In the genomic region with DNA sequence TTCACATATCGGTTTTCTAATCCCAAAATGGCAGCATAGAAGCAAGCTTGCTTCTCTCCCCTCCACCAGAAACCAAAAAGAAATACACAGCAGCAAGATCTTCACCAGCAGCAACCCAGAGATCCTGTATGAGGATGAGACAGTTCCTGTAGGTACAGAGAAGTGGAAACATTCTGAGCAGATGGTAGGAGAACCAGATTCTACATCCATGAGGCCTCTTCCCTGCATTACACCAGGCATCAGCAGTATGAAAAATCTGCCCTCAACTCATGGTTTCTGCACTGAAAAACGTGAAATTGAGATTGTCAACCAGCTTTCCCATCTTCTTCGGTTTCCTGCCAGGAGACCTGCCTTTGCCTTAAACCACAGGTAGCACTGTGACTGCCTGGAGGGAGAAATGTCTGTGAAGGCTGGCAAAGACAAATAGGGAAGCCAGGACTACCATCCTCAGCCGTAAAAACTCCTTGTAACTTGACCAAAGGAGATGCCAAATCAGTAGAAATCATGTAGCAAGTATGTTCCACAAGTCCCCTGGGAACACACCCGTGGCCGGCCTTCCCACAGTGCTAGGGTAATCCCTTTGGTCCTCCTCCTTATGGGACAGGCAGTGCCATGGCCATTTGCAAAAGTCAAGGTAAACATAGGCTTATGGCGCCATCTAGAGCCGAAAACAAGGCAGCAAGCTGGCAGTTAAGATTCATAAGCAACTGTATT, we compare ENCODE assay signal across 8 cellular contexts. TPM values are rescaled to one million over a fixed set of nuclear protein-coding genes. Genes with fewer than 3 reads are reported as not detected.
DNase-seq lines count a peak whose midpoint lies in the region; ATAC-seq and TF ChIP-seq lines count a peak whose summit lies in the region.

No MANE protein-coding gene starts in this region.

- H3K4me3 Mint-ChIP-seq in Caco-2 (ENCODE audit: unreplicated experiment): no peak overlapping the region
- no peak overlapping the region for H3K4me3 Mint-ChIP-seq in activated naive CD4-positive, alpha-beta T cell treated with anti-CD3 and anti-CD28 coated beads, Interleukin-2, amount 10 ng/mL, durations not matched to agents 7 days and 5 days

- H3K27ac ChIP-seq in PC-3 (ENCODE audit: low read length) (peak overlapping the region; percentile 59), cardiac muscle cell (no peak overlapping the region)

- no peaks in the 10 kb centered on the region for H3K4me1 ChIP-seq in Caco-2
- peaks cover 7% of the 10 kb centered on the region for H3K4me1 ChIP-seq in PC-3 (ENCODE audit: insufficient read depth, low read length)
- no peaks in the 10 kb centered on the region for H3K4me1 ChIP-seq in cardiac muscle cell (ENCODE audit: low read depth)

- ATAC-seq in GM19438 (IDR thresholded peaks at IDR 0.05; ENCODE audit: low read depth, unreplicated experiment) (peak; percentile 85), PC-3 (peak; percentile 99), HG03135 (IDR thresholded peaks at IDR 0.05; ENCODE audit: unreplicated experiment) (no peak)

- no peaks in the 10 kb centered on the region for H3K79me2 ChIP-seq in PC-3 (ENCODE audit: low read length)

- H3K36me3 Mint-ChIP-seq in Caco-2 (ENCODE audit: insufficient read depth, unreplicated experiment): no peaks in the 10 kb centered on the region
- H3K36me3 Mint-ChIP-seq in activated naive CD4-positive, alpha-beta T cell treated with anti-CD3 and anti-CD28 coated beads, Interleukin-2, amount 10 ng/mL, durations not matched to agents 7 days and 5 days: no peaks in the 10 kb centered on the region

- POLR2A ChIA-PET in Caco-2 (lab: Charles Lee): no interaction called here
- POLR2A ChIA-PET in PC-3 (lab: Charles Lee; ENCODE audit: unreplicated experiment): interaction anchor here (0.5 to 0.7 kb wide), 4 partner anchors 19 to 573 kb away, joined by 3 to 5 read pairs (median 4); no protein-coding TSS in a partner anchor

- no peak overlapping the region for H3K4me3 ChIP-seq in Caco-2 (ENCODE audit: low read depth, low read length)
- no peak overlapping the region for H3K4me3 ChIP-seq in PC-3 (ENCODE audit: low read length)
- no peak overlapping the region for H3K4me3 ChIP-seq in cardiac muscle cell

- TF ChIP-seq EP300 in Ishikawa (IDR thresholded peaks at IDR 0.05; ENCODE audit: borderline replicate concordance): no peak

- H3K36me3 ChIP-seq in Caco-2 (ENCODE audit: control insufficient read depth, insufficient read depth, low read length) (no peaks in the 10 kb centered on the region), PC-3 (ENCODE audit: low read depth, low read length) (no peaks in the 10 kb centered on the region), cardiac muscle cell (no peaks in the 10 kb centered on the region)

- TF ChIP-seq RAD21 in Ishikawa (IDR thresholded peaks at IDR 0.05; ENCODE audit: low read depth): peak; percentile 98

- TF ChIP-seq CTCF in Caco-2 (IDR thresholded peaks at IDR 0.05; ENCODE audit: insufficient read depth in 1 of 2, low read depth in 1 of 2, low read length in 1 of 2, severe bottlenecking in 1 of 2, unreplicated experiment in 1 of 2): peak; percentile 75 to 82
- peak; percentile 98 for TF ChIP-seq CTCF in PC-3 (conservative IDR thresholded peaks at IDR 0.05; ENCODE audit: low read depth, low read length)
- TF ChIP-seq CTCF in cardiac muscle cell (IDR thresholded peaks at IDR 0.05; ENCODE audit: low read depth, low read length): peak; percentile 87

- intact Hi-C loops in Caco-2 (cut with micrococcal nuclease; ENCODE audit: unreplicated experiment) (loop anchor here (1.0 to 2.0 kb wide), 6 partner anchors 35 to 472 kb away; a partner anchor contains a TSS), PC-3 (cut with micrococcal nuclease) (loop anchor here (1.0 to 5.0 kb wide), 9 partner anchors 35 to 562 kb away; a partner anchor contains a TSS), posterior cingulate gyrus (cut with DNase I) (loop anchor here (2.0 to 10.0 kb wide), 3 partner anchors 403 to 539 kb away; no protein-coding TSS in a partner anchor)

- BruUV-seq in Caco-2 (replicated peaks; lab: Mats Ljungman, UMichigan) (no TSS peak), PC-3 (replicated peaks; lab: Mats Ljungman, UMichigan) (TSS peak; percentile 57)

- peak overlapping the region; percentile 52 for H3K9ac ChIP-seq in PC-3 (ENCODE audit: low read length)

- peak overlapping the region; percentile 31 for H3K4me2 ChIP-seq in PC-3 (ENCODE audit: low read length)

- H3K27ac Mint-ChIP-seq in Caco-2 (ENCODE audit: unreplicated experiment): no peak overlapping the region
- H3K27ac Mint-ChIP-seq in activated naive CD4-positive, alpha-beta T cell treated with anti-CD3 and anti-CD28 coated beads, Interleukin-2, amount 10 ng/mL, durations not matched to agents 7 days and 5 days: no peak overlapping the region

- H3K9me2 ChIP-seq in PC-3 (replicated peaks; ENCODE audit: low read length): no peaks in the 10 kb centered on the region

- H2AFZ ChIP-seq in PC-3 (ENCODE audit: low read length): peak overlapping the region; percentile 77

- peaks cover 9% of the 10 kb centered on the region for H3K4me1 Mint-ChIP-seq in Caco-2 (ENCODE audit: low read depth, unreplicated experiment)
- no peaks in the 10 kb centered on the region for H3K4me1 Mint-ChIP-seq in activated naive CD4-positive, alpha-beta T cell treated with anti-CD3 and anti-CD28 coated beads, Interleukin-2, amount 10 ng/mL, durations not matched to agents 7 days and 5 days

- H4K20me1 ChIP-seq in PC-3 (ENCODE audit: low read length): no peaks in the 10 kb centered on the region

- 0 out of 2 replicates have a peak, but pooled peaks cover 6% of the 10 kb centered on the region for H3K9me3 ChIP-seq in Caco-2
- H3K9me3 ChIP-seq in PC-3 (ENCODE audit: low read length): peaks cover 4% of the 10 kb centered on the region; the same call in 1 of the 2 replicates
- H3K9me3 ChIP-seq in cardiac muscle cell (ENCODE audit: low read depth): no peaks in the 10 kb centered on the region

- H3K27me3 ChIP-seq in Caco-2 (replicated peaks; ENCODE audit: control insufficient read depth, insufficient read depth, low read length) (no peaks in the 10 kb centered on the region), PC-3 (ENCODE audit: low read length) (no peaks in the 10 kb centered on the region), cardiac muscle cell (no peaks in the 10 kb centered on the region)

- H3K9me3 Mint-ChIP-seq in Caco-2 (ENCODE audit: unreplicated experiment): peaks cover 11% of the 10 kb centered on the region
- no peaks in the 10 kb centered on the region for H3K9me3 Mint-ChIP-seq in activated naive CD4-positive, alpha-beta T cell treated with anti-CD3 and anti-CD28 coated beads, Interleukin-2, amount 10 ng/mL, durations not matched to agents 7 days and 5 days

- DNase-seq in Caco-2: peak; percentile 76 to 80
- DNase-seq in PC-3: peak; percentile 96
- DNase-seq in activated naive CD4-positive, alpha-beta T cell treated with anti-CD3 and anti-CD28 coated beads, Interleukin-2, amount 10 ng/mL, durations not matched to agents 7 days and 5 days: peak; percentile 66
- peak; percentile 75 to 97 for DNase-seq in cardiac muscle cell (ENCODE audit: low read depth in 1 of 2, low spot score in 1 of 2)
- peak; percentile 19 to 90 (median 68) for DNase-seq in posterior cingulate gyrus

- CTCF ChIA-PET in Caco-2 (lab: Charles Lee) (interaction anchor here (0.5 to 2.2 kb wide), 14 partner anchors 17 to 405 kb away, joined by 3 to 9 read pairs (median 5); a partner anchor contains a TSS), PC-3 (lab: Charles Lee) (interaction anchor here (0.5 to 1.8 kb wide), 11 partner anchors 19 to 547 kb away, joined by 3 to 10 read pairs (median 4); a partner anchor contains a TSS)
- CTCF ChIA-PET in activated naive CD4-positive, alpha-beta T cell treated with anti-CD3 and anti-CD28 coated beads, Interleukin-2, amount 10 ng/mL, durations not matched to agents 7 days and 5 days (lab: Charles Lee): interaction anchor here (0.6 to 2.8 kb wide), 16 partner anchors 17 to 823 kb away, joined by 3 to 16 read pairs (median 4); no protein-coding TSS in a partner anchor

- H3K27me3 Mint-ChIP-seq in Caco-2 (ENCODE audit: insufficient read depth, unreplicated experiment): no peaks in the 10 kb centered on the region
- H3K27me3 Mint-ChIP-seq in activated naive CD4-positive, alpha-beta T cell treated with anti-CD3 and anti-CD28 coated beads, Interleukin-2, amount 10 ng/mL, durations not matched to agents 7 days and 5 days: peaks cover 4% of the 10 kb centered on the region

- H3F3A ChIP-seq in PC-3 (ENCODE audit: low read length, unreplicated experiment): no peaks in the 10 kb centered on the region

TF ChIP-seq in Ishikawa, 13 proteins besides CTCF, POLR2A, EP300 and RAD21:
- TF ChIP-seq YY1 (IDR thresholded peaks at IDR 0.05; ENCODE audit: low read depth) (peak; percentile 68; the same call in 1 of the 2 replicates), TAF1 (IDR thresholded peaks at IDR 0.05; ENCODE audit: low read depth) (no peak)

RNA-seq across cellular contexts. Expression of a gene that starts 24.0 kb away (rescaled TPM):
- total RNA-seq in Caco-2 (2022) (11.0 and 11.6 TPM in 2 replicates), PC-3 (2014; rRNA removed) (33.4 and 34.0 TPM in 2 replicates), cardiac muscle cell (9.2 and 12.3 TPM in 2 replicates)
- polyA plus RNA-seq in cardiac muscle cell: 10.8 and 12.0 TPM in 2 replicates

RNA-seq across cellular contexts. Expression of a gene that starts 34.9 kb away (rescaled TPM):
- total RNA-seq in Caco-2 (2022) (4.9 and 5.3 TPM in 2 replicates), PC-3 (2014; rRNA removed) (165 and 172 TPM in 2 replicates), cardiac muscle cell (not detected in 2 replicates)
- polyA plus RNA-seq in cardiac muscle cell: not detected in 2 replicates

Comparison
In these comparisons a context has a peak if more than half of its experiments do, and no peak if none do; other contexts are left out.
1. RNA of a gene that starts 34.9 kb away (total RNA-seq): 165 to 172 TPM in PC-3; 4.9 to 5.3 TPM in Caco-2 and not detected in cardiac muscle cell; every median in the first group is over 10 times any median in the second.
2. Peak in every context shown above with its lines, with median percentiles within 50 percentile points of each other: DNase-seq and CTCF ChIP-seq.